Comparison of ENCODE assay signal across 32 cellular contexts in genomic region chr7:106125417-106125816, GRCh38. TPM values are rescaled to one million over a fixed set of nuclear protein-coding genes. Genes with fewer than 3 reads are reported as not detected.
DNase-seq lines count a peak whose midpoint lies in the region; ATAC-seq lines count a peak whose summit lies in the region.
"Had no signal": no experiment of that assay in that cellular context is flagged by ENCODE, and none has a peak within 500 bp of the region (broad histone marks: within the 10 kb centered on the region; RNA-seq: fewer than 3 reads in every experiment).

No MANE protein-coding gene starts in this region.

- peak overlapping the region in 1 of 2 experiments; percentile 35 for H3K4me3 ChIP-seq in mesenchymal stem cell (ENCODE audit: insufficient read depth in 1 of 2, low read depth in 1 of 2, low read length in 2 of 2)
- H3K4me3 ChIP-seq: hepatocyte, SK-N-MC, spleen had no signal

- H3K4me3 Mint-ChIP-seq in activated T-helper 17 cell treated with anti-CD3 and anti-CD28 coated beads, Interleukin-2, amount 50 U/mL, for 72 hours: peak overlapping the region; percentile 68
- H3K4me3 Mint-ChIP-seq: stimulated activated effector memory CD8-positive, alpha-beta T cell treated with anti-CD3 and anti-CD28 coated beads, Interleukin-12 subunit alpha, Interleukin-12 subunit beta, amount 100 ng/mL, for 72 hours; type B pancreatic cell had no signal

- H2AFZ ChIP-seq in mesenchymal stem cell (ENCODE audit: low read depth, low read length): no peak overlapping the region
- H2AFZ ChIP-seq: hepatocyte had no signal

- H3K27ac Mint-ChIP-seq in activated T-helper 17 cell treated with anti-CD3 and anti-CD28 coated beads, Interleukin-2, amount 50 U/mL, for 72 hours: no peak overlapping the region
- H3K27ac Mint-ChIP-seq: stimulated activated effector memory CD8-positive, alpha-beta T cell treated with anti-CD3 and anti-CD28 coated beads, Interleukin-12 subunit alpha, Interleukin-12 subunit beta, amount 100 ng/mL, for 72 hours; type B pancreatic cell had no signal

- H4K8ac ChIP-seq in mesenchymal stem cell (ENCODE audit: low read length): no peak overlapping the region

- intact Hi-C loops in left ventricle myocardium superior (cut with micrococcal nuclease): no loop called here
- intact Hi-C loops in Right ventricle myocardium inferior (cut with DNase I): no loop called here

- H2AK5ac ChIP-seq in mesenchymal stem cell (ENCODE audit: low read length, severe bottlenecking): no peak overlapping the region

- no peaks in the 10 kb centered on the region for H3K36me3 Mint-ChIP-seq in activated T-helper 17 cell treated with anti-CD3 and anti-CD28 coated beads, Interleukin-2, amount 50 U/mL, for 72 hours (ENCODE audit: low read depth)
- H3K36me3 Mint-ChIP-seq: activated CD4-positive, alpha-beta memory T cell treated with anti-CD3 and anti-CD28 coated beads for 36 hours; brain; naive thymus-derived CD4-positive, alpha-beta T cell; stimulated activated effector memory CD8-positive, alpha-beta T cell treated with anti-CD3 and anti-CD28 coated beads, Interleukin-12 subunit alpha, Interleukin-12 subunit beta, amount 100 ng/mL, for 72 hours; type B pancreatic cell had no signal

- no peak overlapping the region for H2BK5ac ChIP-seq in mesenchymal stem cell (ENCODE audit: low read depth, low read length, poor library complexity, severe bottlenecking)

- H2BK120ac ChIP-seq in mesenchymal stem cell (ENCODE audit: low read depth, low read length): no peak overlapping the region

- H2BK15ac ChIP-seq in mesenchymal stem cell (ENCODE audit: low read depth, poor library complexity, severe bottlenecking): no peak overlapping the region

- no peak overlapping the region for H2BK12ac ChIP-seq in mesenchymal stem cell (ENCODE audit: low read length in 2 of 2)

- peaks cover 6% of the 10 kb centered on the region for H3K4me1 Mint-ChIP-seq in activated T-helper 17 cell treated with anti-CD3 and anti-CD28 coated beads, Interleukin-2, amount 50 U/mL, for 72 hours

- H3K14ac ChIP-seq in mesenchymal stem cell (ENCODE audit: low read length in 2 of 2): no peak overlapping the region

- H3K9me3 ChIP-seq in mesenchymal stem cell (ENCODE audit: control insufficient read depth, low read length): no peaks in the 10 kb centered on the region
- H3K9me3 ChIP-seq: spleen had no signal

- H3K79me1 ChIP-seq in mesenchymal stem cell (replicated peaks; ENCODE audit: low read length, poor library complexity, severe bottlenecking): no peaks in the 10 kb centered on the region

- no peaks in the 10 kb centered on the region for H3K36me3 ChIP-seq in mesenchymal stem cell (ENCODE audit: control insufficient read depth in 1 of 2, insufficient read depth in 2 of 2, low read depth in 1 of 2, low read length in 2 of 2)
- H3K36me3 ChIP-seq: spleen had no signal

- peaks cover 3% of the 10 kb centered on the region for H3K4me1 ChIP-seq in mesenchymal stem cell (ENCODE audit: control insufficient read depth, insufficient read depth, low read depth, low read length)

- DNase-seq in left ventricle myocardium superior: no peak
- DNase-seq in Right ventricle myocardium inferior (ENCODE audit: missing footprints): no peak
- no peak for DNase-seq in mesenchymal stem cell
- DNase-seq in stromal cell of bone marrow (ENCODE audit: low read depth): peak; percentile 63
- no peak for DNase-seq in DMS53 treated with DMSO at 0.1 percent for 48 hours (lab: John Stamatoyannopoulos, UW; ENCODE audit: unreplicated experiment)
- no peak for DNase-seq in DMS79 (lab: John Stamatoyannopoulos, UW)
- no peak for DNase-seq in activated naive CD4-positive, alpha-beta T cell (lab: John Stamatoyannopoulos, UW)
- DNase-seq: activated CD4-positive, alpha-beta memory T cell treated with anti-CD3 and anti-CD28 coated beads for 36 hours; activated gamma-delta T cell treated with Interleukin-2 at 50 U/mL for 16 hours; C1 segment of cervical spinal cord; COR-L47; DMS53; foreskin melanocyte; GDM1; naive thymus-derived CD4-positive, alpha-beta T cell; NCI-H1417 treated with DMSO at 0.1 percent for 48 hours; NCI-H2081; NCI-H226; NCI-H774; nucleus accumbens; RPMI8226; spleen; stimulated activated CD4-positive, alpha-beta T cell treated with anti-CD3 and anti-CD28 coated beads, Interleukin-4, amount 100 ng/mL, for 24 hours; substantia nigra had no signal

- H3K27me3 Mint-ChIP-seq in activated T-helper 17 cell treated with anti-CD3 and anti-CD28 coated beads, Interleukin-2, amount 50 U/mL, for 72 hours: peaks cover 7% of the 10 kb centered on the region

- H3K4me2 ChIP-seq in mesenchymal stem cell (ENCODE audit: low read length, poor library complexity, severe bottlenecking): no peak overlapping the region
- H3K4me2 ChIP-seq: hepatocyte, KMS-11 had no signal

- WGBS in mesenchymal stem cell: 87% methylated on average over 4 of the region's 4 CpGs

- no peak overlapping the region for H3K27ac ChIP-seq in mesenchymal stem cell (ENCODE audit: low read length, poor library complexity, severe bottlenecking)
- H3K27ac ChIP-seq: hepatocyte, KMS-11, SK-N-MC, spleen had no signal

- ATAC-seq in left ventricle myocardium superior (peak; percentile 49), Right ventricle myocardium inferior (no peak)
- no peak for ATAC-seq in activated T-helper 17 cell treated with anti-CD3 and anti-CD28 coated beads, Interleukin-2, amount 50 U/mL, for 72 hours (replicated peaks)
- ATAC-seq: left lobe of liver; stimulated activated effector memory CD8-positive, alpha-beta T cell treated with anti-CD3 and anti-CD28 coated beads, Interleukin-12 subunit alpha, Interleukin-12 subunit beta, amount 100 ng/mL, for 72 hours had no signal

- peak overlapping the region; percentile 55 for H3K9ac ChIP-seq in mesenchymal stem cell (ENCODE audit: low read length)
- H3K9ac ChIP-seq: KMS-11 had no signal

- no peak overlapping the region for H4K91ac ChIP-seq in mesenchymal stem cell (ENCODE audit: low read length)

- H3K18ac ChIP-seq in mesenchymal stem cell (ENCODE audit: low read depth in 1 of 2, low read length in 2 of 2): no peak overlapping the region

- no peaks in the 10 kb centered on the region for H3K9me3 Mint-ChIP-seq in activated T-helper 17 cell treated with anti-CD3 and anti-CD28 coated beads, Interleukin-2, amount 50 U/mL, for 72 hours
- H3K9me3 Mint-ChIP-seq: activated CD4-positive, alpha-beta memory T cell treated with anti-CD3 and anti-CD28 coated beads for 36 hours; brain; naive thymus-derived CD4-positive, alpha-beta T cell; stimulated activated effector memory CD8-positive, alpha-beta T cell treated with anti-CD3 and anti-CD28 coated beads, Interleukin-12 subunit alpha, Interleukin-12 subunit beta, amount 100 ng/mL, for 72 hours; type B pancreatic cell had no signal

- H3K27me3 ChIP-seq in mesenchymal stem cell (ENCODE audit: control insufficient read depth in 1 of 2, insufficient read depth in 1 of 2, low read length in 2 of 2): no peaks in the 10 kb centered on the region
- H3K27me3 ChIP-seq: hepatocyte, spleen had no signal

- H3K4ac ChIP-seq in mesenchymal stem cell (ENCODE audit: low read depth in 1 of 2, low read length in 2 of 2): no peak overlapping the region

- no peak overlapping the region for H3K23ac ChIP-seq in mesenchymal stem cell (ENCODE audit: low read length in 2 of 2)

RNA-seq across cellular contexts. Expression of gene SYPL1, which starts 13.3 kb away (rescaled TPM):
- total RNA-seq in left ventricle myocardium superior: 96.3 TPM
- 89.9 TPM for total RNA-seq in Right ventricle myocardium inferior
- total RNA-seq in activated T-helper 17 cell treated with anti-CD3 and anti-CD28 coated beads, Interleukin-2, amount 50 U/mL, for 72 hours: 10 to 100 TPM; 18.5 to 23.5 TPM
- polyA plus RNA-seq in mesenchymal stem cell (2013, experiment 1 of 2): 61.5 TPM
- polyA plus RNA-seq in mesenchymal stem cell (2013, experiment 2 of 2): 68.5 TPM
